23 cellular contexts compared by ENCODE assay signal in the genomic region with DNA sequence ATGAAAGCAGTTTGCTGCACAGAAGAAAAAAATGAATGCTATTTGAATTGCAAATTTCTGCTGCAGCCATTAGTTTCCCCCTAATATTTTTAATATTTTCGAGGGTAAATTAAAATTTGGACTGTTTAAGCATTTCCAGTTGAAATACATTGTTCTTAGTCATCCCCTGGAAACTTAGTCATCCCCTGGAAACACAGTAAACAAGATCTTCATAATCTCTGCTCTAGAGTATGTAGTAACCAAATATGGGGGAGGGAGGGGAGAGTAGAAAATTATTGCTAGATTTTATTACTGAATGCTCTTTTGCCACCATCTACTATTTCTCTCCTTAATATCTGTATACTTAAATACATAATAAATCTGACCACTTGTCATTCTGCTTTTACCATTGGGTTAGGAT.
A peak's percentile ranks its signal among the peaks of the same experiment; 100 is the strongest.
DNase-seq lines count a peak whose midpoint lies in the region; ATAC-seq, FAIRE-seq and TF ChIP-seq lines count a peak whose summit lies in the region.
"Had no signal": no experiment of that assay in that cellular context is flagged by ENCODE, and none has a peak within 500 bp of the region (broad histone marks: within the 10 kb centered on the region; RNA-seq: fewer than 3 reads in every experiment).

No MANE protein-coding gene starts in this region.

- no peak for TF ChIP-seq EP300 in HepG2 (IDR thresholded peaks at IDR 0.05; ENCODE audit: low read depth in 2 of 2, low read length in 2 of 2)
- TF ChIP-seq EP300 in HepG2 (CRISPR knock-in tag; IDR thresholded peaks at IDR 0.05; ENCODE audit: borderline replicate concordance) = no peak

- DNase-seq in EH (ENCODE audit: low read depth) (peak; percentile 29), RWPE2 (ENCODE audit: low spot score) (no peak), fibroblast of peridontal ligament (ENCODE audit: extremely low read depth) (peak; percentile 15), omental fat pad (ENCODE audit: low spot score) (no peak), hypothalamus (lab: John Stamatoyannopoulos, UW) (no peak), coronary artery (ENCODE audit: low spot score) (no peak), HepG2 (ENCODE audit: low spot score) (no peak)
- DNase-seq: activated CD8-positive, alpha-beta T cell treated with anti-CD3 and anti-CD28 coated beads, Interleukin-2, amount 10 ng/mL, durations not matched to agents 7 days and 5 days; BE2C; CD8-positive, alpha-beta memory T cell; DMS 273 treated with DMSO at 0.1 percent for 48 hours; gastrocnemius medialis; KBM-7; left lung; MM.1S; NCI-H345; NCI-H82; sigmoid colon; SK-N-SH had no signal

- BruUV-seq in HepG2 (replicated peaks; lab: Mats Ljungman, UMichigan) = no TSS peak

- ATAC-seq in RWPE2 (ENCODE audit: low read depth) = peak; percentile 94
- peak; percentile 51 for ATAC-seq in omental fat pad (ENCODE audit: low FRiP score)
- no peak for ATAC-seq in GM19455 (IDR thresholded peaks at IDR 0.05; ENCODE audit: unreplicated experiment)
- no peak for ATAC-seq in HepG2
- ATAC-seq: A549; activated CD8-positive, alpha-beta T cell treated with anti-CD3 and anti-CD28 coated beads, Interleukin-2, amount 10 ng/mL, durations not matched to agents 7 days and 5 days; gastrocnemius medialis; left lung had no signal

- H3K9me3 ChIP-seq in RWPE2 (ENCODE audit: severe bottlenecking) (no peaks in the 10 kb centered on the region), HepG2 (ENCODE audit: low read length) (peaks cover 86% of the 10 kb centered on the region)
- H3K9me3 ChIP-seq: A549, BE2C, gastrocnemius medialis, sigmoid colon, SK-N-SH, vagina had no signal

- no peak overlapping the region for H2AFZ ChIP-seq in HepG2 (ENCODE audit: low read length)

- no peak overlapping the region for H3K4me3 ChIP-seq in RWPE2 (ENCODE audit: severe bottlenecking)
- no peak overlapping the region for H3K4me3 ChIP-seq in coronary artery
- no peak overlapping the region for H3K4me3 ChIP-seq in HepG2 (replicated peaks in 1 of 3; ENCODE audit: insufficient read depth in 1 of 3, low read depth in 2 of 3, low read length in 3 of 3)
- H3K4me3 ChIP-seq: A549, gastrocnemius medialis, left lung, sigmoid colon, vagina had no signal

- intact Hi-C loops in HepG2 (cut with micrococcal nuclease; ENCODE audit: unreplicated experiment) = no loop called here

- TF ChIP-seq RAD21 in HepG2 (CRISPR knock-in tag; IDR thresholded peaks at IDR 0.05) = no peak

- TF ChIP-seq POLR2A in HepG2 (IDR thresholded peaks at IDR 0.05; ENCODE audit: insufficient read depth in 1 of 2, low read depth in 2 of 2, low read length in 2 of 2) = no peak

- POLR2A ChIA-PET in HepG2 (lab: Yijun Ruan, JAX) = no interaction called here

- WGBS in HepG2 (ENCODE audit: low lambda C conversion rate) = 0% methylated on average over 1 of the region's 1 CpG

- CTCF ChIA-PET in HepG2 (lab: Yijun Ruan, JAX; ENCODE audit: low intra/inter-chr PET ratio, low total read pairs) = no interaction called here

- H3K79me2 ChIP-seq in HepG2 (ENCODE audit: insufficient read depth, low read length) = no peaks in the 10 kb centered on the region

- FAIRE-seq in HepG2 (lab: Jason Lieb, UNC) = no peak
- FAIRE-seq: A549, H54 had no signal

- H3K36me3 ChIP-seq in RWPE2 (ENCODE audit: low read depth) (no peaks in the 10 kb centered on the region), HepG2 (replicated peaks in 1 of 2; ENCODE audit: control insufficient read depth in 1 of 2, insufficient read depth in 2 of 2, low read length in 2 of 2) (no peaks in the 10 kb centered on the region)
- H3K36me3 ChIP-seq: BE2C, gastrocnemius medialis, left lung, sigmoid colon, vagina had no signal

- H3K4me1 ChIP-seq in RWPE2 (ENCODE audit: insufficient read depth, poor library complexity, severe bottlenecking) (peaks cover 4% of the 10 kb centered on the region), HepG2 (ENCODE audit: insufficient read depth, low read length) (no peaks in the 10 kb centered on the region)
- H3K4me1 ChIP-seq: A549, BE2C, gastrocnemius medialis, left lung, sigmoid colon, vagina had no signal

- no peak overlapping the region for H3K9ac ChIP-seq in HepG2 (ENCODE audit: insufficient read depth, low read depth, low read length)
- H3K9ac ChIP-seq: SK-N-SH had no signal

- H3K27ac ChIP-seq in RWPE2 (ENCODE audit: poor library complexity, severe bottlenecking) (no peak overlapping the region), coronary artery (no peak overlapping the region), HepG2 (ENCODE audit: extremely low read length, insufficient read depth, low read length) (no peak overlapping the region)
- H3K27ac ChIP-seq: A549, gastrocnemius medialis, left lung, sigmoid colon, vagina had no signal

- no peaks in the 10 kb centered on the region for H4K20me1 ChIP-seq in HepG2 (ENCODE audit: insufficient read depth, low read length)

- TF ChIP-seq CTCF in RWPE2 (IDR thresholded peaks at IDR 0.05; ENCODE audit: poor library complexity, severe bottlenecking) (no peak), omental fat pad (IDR thresholded peaks at IDR 0.05) (no peak), coronary artery (IDR thresholded peaks at IDR 0.05) (no peak), HepG2 (CRISPR knock-in tag; IDR thresholded peaks at IDR 0.05) (no peak)

- in situ Hi-C loops in HepG2 (cut with HindIII; ENCODE audit: extremely low pct_ligation_motif_present, low pct_unique_long_range_greater_than_20kb) = no loop called here

- H3K27me3 ChIP-seq in RWPE2 (ENCODE audit: insufficient read depth, poor library complexity, severe bottlenecking) (no peaks in the 10 kb centered on the region), HepG2 (ENCODE audit: control insufficient read depth in 1 of 2, insufficient read depth in 2 of 2, low read length in 2 of 2) (no peaks in the 10 kb centered on the region)
- H3K27me3 ChIP-seq: BE2C, gastrocnemius medialis, left lung, sigmoid colon, vagina had no signal

- no peak overlapping the region for H3K4me2 ChIP-seq in HepG2 (ENCODE audit: low read depth, low read length)
- H3K4me2 ChIP-seq: A549, SK-N-SH had no signal

TF ChIP-seq in HepG2, 621 proteins besides CTCF, POLR2A, EP300 and RAD21 (continues in another document):
- TF ChIP-seq FOXO1 (CRISPR knock-in tag; IDR thresholded peaks at IDR 0.05) (no peak), RARA (CRISPR knock-in tag; IDR thresholded peaks at IDR 0.05) (no peak), ARHGAP35 (CRISPR knock-in tag; IDR thresholded peaks at IDR 0.05; ENCODE audit: borderline replicate concordance) (no peak), PBX3 (CRISPR knock-in tag; IDR thresholded peaks at IDR 0.05; ENCODE audit: borderline replicate concordance) (no peak), IKZF4 (CRISPR knock-in tag; IDR thresholded peaks at IDR 0.05; ENCODE audit: borderline replicate concordance, low read depth, not compliant biosample characterization) (no peak), SIN3A (IDR thresholded peaks at IDR 0.05; ENCODE audit: borderline replicate concordance, low read depth, low read length) (no peak), ELF3 (CRISPR knock-in tag; IDR thresholded peaks at IDR 0.05) (no peak), ZNF329 (CRISPR knock-in tag; IDR thresholded peaks at IDR 0.05; ENCODE audit: low read depth) (no peak), DZIP1 (CRISPR knock-in tag; IDR thresholded peaks at IDR 0.05) (no peak), SIX4 (CRISPR knock-in tag; IDR thresholded peaks at IDR 0.05) (no peak), ZNF362 (CRISPR knock-in tag; IDR thresholded peaks at IDR 0.05; ENCODE audit: borderline replicate concordance) (no peak), STAT5B (CRISPR knock-in tag; IDR thresholded peaks at IDR 0.05) (no peak), ERF (CRISPR knock-in tag; IDR thresholded peaks at IDR 0.05) (no peak)
- TF ChIP-seq, protein P1, sequence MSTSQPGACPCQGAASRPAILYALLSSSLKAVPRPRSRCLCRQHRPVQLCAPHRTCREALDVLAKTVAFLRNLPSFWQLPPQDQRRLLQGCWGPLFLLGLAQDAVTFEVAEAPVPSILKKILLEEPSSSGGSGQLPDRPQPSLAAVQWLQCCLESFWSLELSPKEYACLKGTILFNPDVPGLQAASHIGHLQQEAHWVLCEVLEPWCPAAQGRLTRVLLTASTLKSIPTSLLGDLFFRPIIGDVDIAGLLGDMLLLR (CRISPR knock-in tag; IDR thresholded peaks at IDR 0.05) = no peak

Comparison
In these comparisons a context has a peak if more than half of its experiments do, and no peak if none do; other contexts are left out.
1. DNase-seq: peak in EH (single experiment) and fibroblast of peridontal ligament (single experiment); none in RWPE2 (single experiment), omental fat pad (single experiment), hypothalamus (0 of 51), coronary artery (single experiment) and HepG2 (single experiment).
2. ATAC-seq: peak in RWPE2 (single experiment) and omental fat pad (single experiment); none in GM19455 (single experiment) and HepG2 (single experiment).